30 cellular contexts compared by ENCODE assay signal in genomic region chr13:28548468-28548867, GRCh38.
"Had no signal": no experiment of that assay in that cellular context is flagged by ENCODE, and none has a peak within 500 bp of the region (broad histone marks: within the 10 kb centered on the region; RNA-seq: fewer than 3 reads in every experiment).

No MANE protein-coding gene starts in this region.

- DNase-seq: activated CD4-positive, alpha-beta memory T cell treated with anti-CD3 and anti-CD28 coated beads, Interleukin-2, amount 10 ng/mL, durations not matched to agents 7 days and 5 days; activated CD4-positive, alpha-beta T cell treated with anti-CD3 and anti-CD28 coated beads for 1 hour; activated CD4-positive, alpha-beta T cell treated with anti-CD3 and anti-CD28 coated beads for 4 hours; activated CD4-positive, alpha-beta T cell treated with anti-CD3 and anti-CD28 coated beads, Interleukin-2, amount 10 ng/mL, durations not matched to agents 7 days and 5 days; activated CD4-positive, alpha-beta T cell treated with anti-CD3 and anti-CD28 coated beads, Interleukin-2, amount 50 U/mL, for 4 hours; activated CD8-positive, alpha-beta memory T cell treated with anti-CD3 and anti-CD28 coated beads, Interleukin-2, amount 50 U/mL, for 48 hours; activated gamma-delta T cell; activated naive CD4-positive, alpha-beta T cell; activated naive CD4-positive, alpha-beta T cell treated with anti-CD3 and anti-CD28 coated beads, Interleukin-2, amount 10 ng/mL, durations not matched to agents 7 days and 5 days; activated naive CD8-positive, alpha-beta T cell treated with anti-CD3 and anti-CD28 coated beads, Interleukin-2, amount 10 ng/mL, durations not matched to agents 7 days and 5 days; activated T-cell treated with anti-CD3 and anti-CD28 coated beads for 4 hours; activated T-cell treated with anti-CD3 and anti-CD28 coated beads, Interleukin-2, amount 50 U/mL, for 24 hours; activated T-cell treated with anti-CD3 and anti-CD28 coated beads, Interleukin-2, amount 50 U/mL, for 72 hours; central memory CD4-positive, alpha-beta T cell; cerebellar nuclear complex; colonic mucosa; effector CD8-positive, alpha-beta T cell; esophagus squamous epithelium; foreskin melanocyte; head of caudate nucleus; T-helper 17 cell; T1000 had no signal

- H3K9me3 ChIP-seq: ascending aorta, colonic mucosa, esophagus squamous epithelium had no signal

- H3K36me3 ChIP-seq: ascending aorta, breast epithelium, cardiac muscle cell, colonic mucosa, esophagus squamous epithelium, gastroesophageal sphincter had no signal

- H3K4me1 ChIP-seq: ascending aorta, breast epithelium, colonic mucosa, esophagus squamous epithelium, gastroesophageal sphincter had no signal

- H3K27ac ChIP-seq: ascending aorta, breast epithelium, cardiac muscle cell, colonic mucosa, epithelial cell of prostate, esophagus squamous epithelium, gastroesophageal sphincter had no signal

- H3K27me3 ChIP-seq: ascending aorta, breast epithelium, cardiac muscle cell, colonic mucosa had no signal

- H3K4me3 ChIP-seq: ascending aorta, breast epithelium, cardiac muscle cell, colonic mucosa, esophagus squamous epithelium, gastroesophageal sphincter had no signal

- ATAC-seq: activated naive CD4-positive, alpha-beta T cell treated with anti-CD3 and anti-CD28 coated beads, Interleukin-2, amount 50 U/mL, for 72 hours; gastroesophageal sphincter; T-helper 17 cell had no signal

- FAIRE-seq: endometrium, endothelial cell of umbilical vein had no signal
